Comparison of ENCODE assay signal across 18 cellular contexts in genomic region chr2:199950396-199950795, GRCh38. TPM values are rescaled to one million over a fixed set of nuclear protein-coding genes. Genes with fewer than 3 reads are reported as not detected.
A peak's percentile ranks its signal among the peaks of the same experiment; 100 is the strongest.
DNase-seq lines count a peak whose midpoint lies in the region; ATAC-seq, FAIRE-seq and TF ChIP-seq lines count a peak whose summit lies in the region.
"Had no signal": no experiment of that assay in that cellular context is flagged by ENCODE, and none has a peak within 500 bp of the region (broad histone marks: within the 10 kb centered on the region; RNA-seq: fewer than 3 reads in every experiment).

No MANE protein-coding gene starts in this region.

- ATAC-seq in A549 (no peak), WTC11 (no peak), GM21576 (IDR thresholded peaks at IDR 0.05; ENCODE audit: unreplicated experiment) (no peak)

- no peak overlapping the region for H3K4me2 ChIP-seq in A549

- TF ChIP-seq POLR2A in A549 (IDR thresholded peaks at IDR 0.05; ENCODE audit: low read length): 0 out of 2 replicates have a peak, but pooled peaks have one; percentile 16
- no peak for TF ChIP-seq POLR2A in suprapubic skin (IDR thresholded peaks at IDR 0.05)

- no peak for TF ChIP-seq RAD21 in A549 (conservative IDR thresholded peaks at IDR 0.05 in 1 of 2, IDR thresholded peaks at IDR 0.05 in 1 of 2)

- H3K9me3 Mint-ChIP-seq in activated CD4-positive, alpha-beta T cell treated with anti-CD3 and anti-CD28 coated beads, Interleukin-2, amount 10 ng/mL, durations not matched to agents 7 days and 5 days: no peaks in the 10 kb centered on the region
- H3K9me3 Mint-ChIP-seq in WTC11 (no peaks in the 10 kb centered on the region), neural crest cell (no peaks in the 10 kb centered on the region)
- H3K9me3 Mint-ChIP-seq: CD4-positive, CD25-positive, alpha-beta regulatory T cell; IgD-negative memory B cell had no signal

- CTCF ChIA-PET in activated CD4-positive, alpha-beta T cell treated with anti-CD3 and anti-CD28 coated beads, Interleukin-2, amount 10 ng/mL, durations not matched to agents 7 days and 5 days (lab: Charles Lee): interaction anchor here (0.8 to 2.1 kb wide), 2 partner anchors 10 to 23 kb away, joined by 3 to 8 read pairs; no protein-coding TSS in a partner anchor
- CTCF ChIA-PET in A549 (lab: Yijun Ruan, JAX) (interaction anchor here (2.3 kb wide), 1 partner anchor 10 kb away, joined by 7 read pairs; no protein-coding TSS in a partner anchor), WTC11 (lab: Charles Lee) (no interaction called here)

- H3K4me1 ChIP-seq in A549 (peaks cover 10% of the 10 kb centered on the region; the same call in 2 of the 3 replicates), suprapubic skin (peaks cover 15% of the 10 kb centered on the region)
- H3K4me1 ChIP-seq: BE2C had no signal

- TF ChIP-seq EP300 in A549 (IDR thresholded peaks at IDR 0.05) (no peak), suprapubic skin (IDR thresholded peaks at IDR 0.05) (no peak)

- H3K27ac ChIP-seq in A549 (no peak overlapping the region), suprapubic skin (no peak overlapping the region)

- no peak overlapping the region for H3K4me3 Mint-ChIP-seq in activated CD4-positive, alpha-beta T cell treated with anti-CD3 and anti-CD28 coated beads, Interleukin-2, amount 10 ng/mL, durations not matched to agents 7 days and 5 days
- H3K4me3 Mint-ChIP-seq in WTC11 (no peak overlapping the region), neural crest cell (peak overlapping the region; percentile 21)

- WGBS in A549 (ENCODE audit: missing lambda C conversion rate): 94% methylated on average over 5 of the region's 5 CpGs
- WGBS in suprapubic skin: 94% methylated on average over 5 of the region's 5 CpGs

- FAIRE-seq in A549 (lab: Jason Lieb, UNC): no peak
- FAIRE-seq: G401.6 had no signal

- peaks cover 59% of the 10 kb centered on the region for H3K4me1 Mint-ChIP-seq in activated CD4-positive, alpha-beta T cell treated with anti-CD3 and anti-CD28 coated beads, Interleukin-2, amount 10 ng/mL, durations not matched to agents 7 days and 5 days
- H3K4me1 Mint-ChIP-seq in WTC11 (peaks cover 9% of the 10 kb centered on the region), neural crest cell (peaks cover 19% of the 10 kb centered on the region)

- H3K36me3 ChIP-seq in suprapubic skin: peaks cover 27% of the 10 kb centered on the region

- H3K9me3 ChIP-seq in A549: no peaks in the 10 kb centered on the region
- H3K9me3 ChIP-seq in suprapubic skin: no peaks in the 10 kb centered on the region
- H3K9me3 ChIP-seq: BE2C, Caco-2 had no signal

- peak overlapping the region; percentile 33 for H3K27ac Mint-ChIP-seq in activated CD4-positive, alpha-beta T cell treated with anti-CD3 and anti-CD28 coated beads, Interleukin-2, amount 10 ng/mL, durations not matched to agents 7 days and 5 days
- H3K27ac Mint-ChIP-seq in WTC11 (peak overlapping the region; percentile 53; the same call in 1 of the 2 replicates), neural crest cell (ENCODE audit: unreplicated experiment) (peak overlapping the region; percentile 13)
- H3K27ac Mint-ChIP-seq: IgD-negative memory B cell had no signal

- no peak overlapping the region for H3K4me3 ChIP-seq in A549
- no peak overlapping the region for H3K4me3 ChIP-seq in suprapubic skin

- TF ChIP-seq CTCF in A549 (IDR thresholded peaks at IDR 0.05) (no peak), WTC11 (IDR thresholded peaks at IDR 0.05) (no peak), neural crest cell (conservative IDR thresholded peaks at IDR 0.05) (no peak), suprapubic skin (IDR thresholded peaks at IDR 0.05) (no peak)

- no peaks in the 10 kb centered on the region for H3K27me3 Mint-ChIP-seq in activated CD4-positive, alpha-beta T cell treated with anti-CD3 and anti-CD28 coated beads, Interleukin-2, amount 10 ng/mL, durations not matched to agents 7 days and 5 days
- H3K27me3 Mint-ChIP-seq in WTC11 (ENCODE audit: low read depth): no peaks in the 10 kb centered on the region
- no peaks in the 10 kb centered on the region for H3K27me3 Mint-ChIP-seq in neural crest cell (ENCODE audit: low read depth)
- H3K27me3 Mint-ChIP-seq: CD4-positive, CD25-positive, alpha-beta regulatory T cell; IgD-negative memory B cell had no signal

- DNase-seq in activated CD4-positive, alpha-beta T cell treated with anti-CD3 and anti-CD28 coated beads, Interleukin-2, amount 10 ng/mL, durations not matched to agents 7 days and 5 days: no peak
- no peak for DNase-seq in activated CD4-positive, alpha-beta T cell treated with anti-CD3 and anti-CD28 coated beads for 1 hour
- no peak for DNase-seq in A549 (ENCODE audit: low read depth in 1 of 2, low spot score in 1 of 2)
- DNase-seq in WTC11 (ENCODE audit: low spot score): no peak
- no peak for DNase-seq in neural crest cell (ENCODE audit: low read depth, low spot score)
- DNase-seq in suprapubic skin (ENCODE audit: low spot score in 2 of 2): no peak
- DNase-seq: BE2C, Caco-2, H7, Karpas-422, NCI-H1417 treated with DMSO at 0.1 percent for 48 hours, NCI-H1930, NCI-H226, NCI-H524 had no signal

- POLR2A ChIA-PET in activated CD4-positive, alpha-beta T cell treated with anti-CD3 and anti-CD28 coated beads, Interleukin-2, amount 10 ng/mL, durations not matched to agents 7 days and 5 days (lab: Charles Lee): no interaction called here
- POLR2A ChIA-PET in A549 (lab: Yijun Ruan, JAX) (no interaction called here), WTC11 (lab: Charles Lee) (no interaction called here)

- no peaks in the 10 kb centered on the region for H3K27me3 ChIP-seq in suprapubic skin
- H3K27me3 ChIP-seq: BE2C had no signal

- H3K36me3 Mint-ChIP-seq in activated CD4-positive, alpha-beta T cell treated with anti-CD3 and anti-CD28 coated beads, Interleukin-2, amount 10 ng/mL, durations not matched to agents 7 days and 5 days (ENCODE audit: low read depth): peaks cover 23% of the 10 kb centered on the region
- H3K36me3 Mint-ChIP-seq in WTC11 (peaks cover 28% of the 10 kb centered on the region), neural crest cell (ENCODE audit: low read depth) (no peaks in the 10 kb centered on the region)
- H3K36me3 Mint-ChIP-seq: IgD-negative memory B cell had no signal

TF ChIP-seq in A549, 52 proteins besides CTCF, POLR2A, EP300 and RAD21 (continues in another document):
- TF ChIP-seq RCOR1 (IDR thresholded peaks at IDR 0.05; ENCODE audit: low read depth, low read length) (no peak), MAZ (IDR thresholded peaks at IDR 0.05; ENCODE audit: borderline replicate concordance, low read depth, low read length) (no peak), KDM1A (IDR thresholded peaks at IDR 0.05; ENCODE audit: low read depth) (no peak), GATA3 (IDR thresholded peaks at IDR 0.05; ENCODE audit: borderline replicate concordance) (no peak), CHD4 (IDR thresholded peaks at IDR 0.05; ENCODE audit: borderline replicate concordance) (no peak), NPAS2 (CRISPR knock-in tag; IDR thresholded peaks at IDR 0.05; ENCODE audit: borderline replicate concordance) (no peak), HOXB5 (CRISPR knock-in tag; IDR thresholded peaks at IDR 0.05) (no peak), CBX2 (IDR thresholded peaks at IDR 0.05; ENCODE audit: borderline replicate concordance, low read depth) (no peak)

TF ChIP-seq in WTC11, 78 proteins besides CTCF, POLR2A, EP300 and RAD21 (continues in another document):
- TF ChIP-seq RORB (CRISPR knock-in tag; IDR thresholded peaks at IDR 0.05) (no peak), OVOL2 (CRISPR knock-in tag; IDR thresholded peaks at IDR 0.05; ENCODE audit: borderline replicate concordance) (no peak), TP53 (CRISPR knock-in tag; IDR thresholded peaks at IDR 0.05) (no peak)

RNA-seq across cellular contexts. Expression of gene TYW5, which starts 4.9 kb away (rescaled TPM):
- 1 to 10 TPM; 7.9 to 8.5 TPM for total RNA-seq in activated CD4-positive, alpha-beta T cell treated with anti-CD3 and anti-CD28 coated beads, Interleukin-2, amount 10 ng/mL, durations not matched to agents 7 days and 5 days
- polyA plus RNA-seq in A549 (2011; rRNA removed) (10.1 and 15.2 TPM in 2 replicates), A549 (2017; fragmentation: RNase III; extraction: RNeasy Plus Mini Kit Qiagen cat#74134 plus additional on column Dnase treatment) (7.8 to 9.0 TPM (median 8.2 TPM) in 3 replicates)
- polyA plus RNA-seq in A549 (2012; cell fraction: cytosol; rRNA removed): 2.9 and 3.1 TPM in 2 replicates
- polyA plus RNA-seq in A549 (2012; cell fraction: nucleus; rRNA removed): 2.4 and 4.4 TPM in 2 replicates
- polyA minus RNA-seq in A549 (2011; rRNA and poly(A)+ RNA removed): 4.7 and 4.9 TPM in 2 replicates
- total RNA-seq in WTC11 (2021) (13.5 to 15.2 TPM (median 13.8 TPM) in 3 replicates), neural crest cell (10.6 TPM in 2 replicates), suprapubic skin (10 to 100 TPM in 1 of 4 donors, 1 to 10 TPM in 3; 3.9 to 18.0 (median 5.1) TPM)

RNA-seq across cellular contexts. Expression of gene MAIP1, which starts 5.0 kb away (rescaled TPM):
- 10 to 100 TPM; 20.6 to 20.7 TPM for total RNA-seq in activated CD4-positive, alpha-beta T cell treated with anti-CD3 and anti-CD28 coated beads, Interleukin-2, amount 10 ng/mL, durations not matched to agents 7 days and 5 days
- polyA plus RNA-seq in A549 (2011; rRNA removed) (36.0 and 36.9 TPM in 2 replicates), A549 (2017; fragmentation: RNase III; extraction: RNeasy Plus Mini Kit Qiagen cat#74134 plus additional on column Dnase treatment) (50.4 to 51.8 TPM (median 50.9 TPM) in 3 replicates)
- polyA plus RNA-seq in A549 (2012; cell fraction: cytosol; rRNA removed): 26.7 and 39.8 TPM in 2 replicates
- polyA plus RNA-seq in A549 (2012; cell fraction: nucleus; rRNA removed): 12.5 and 25.5 TPM in 2 replicates
- polyA minus RNA-seq in A549 (2011; rRNA and poly(A)+ RNA removed): 12.7 and 15.1 TPM in 2 replicates
- total RNA-seq in WTC11 (2021) (25.0 to 29.3 TPM (median 27.0 TPM) in 3 replicates), neural crest cell (23.1 and 24.2 TPM in 2 replicates), suprapubic skin (10 to 100 TPM; 24.5 to 36.0 (median 25.5) TPM)

RNA-seq across cellular contexts. Expression of gene C2orf69, which starts 39.3 kb away (rescaled TPM):
- 10 to 100 TPM; 18.0 to 18.4 TPM for total RNA-seq in activated CD4-positive, alpha-beta T cell treated with anti-CD3 and anti-CD28 coated beads, Interleukin-2, amount 10 ng/mL, durations not matched to agents 7 days and 5 days
- 6.4 and 9.3 TPM in 2 replicates for polyA plus RNA-seq in A549 (2011; rRNA removed)
- 2.1 and 3.5 TPM in 2 replicates for polyA plus RNA-seq in A549 (2012; cell fraction: cytosol; rRNA removed)
- polyA plus RNA-seq in A549 (2012; cell fraction: nucleus; rRNA removed): 1.6 and 4.0 TPM in 2 replicates
- polyA plus RNA-seq in A549 (2017; fragmentation: RNase III; extraction: RNeasy Plus Mini Kit Qiagen cat#74134 plus additional on column Dnase treatment): 9.2 to 9.9 TPM (median 9.4 TPM) in 3 replicates
- polyA minus RNA-seq in A549 (2011; rRNA and poly(A)+ RNA removed): 2.7 and 3.1 TPM in 2 replicates
- 25.8 to 29.9 TPM (median 26.5 TPM) in 3 replicates for total RNA-seq in WTC11 (2021)
- total RNA-seq in neural crest cell: 16.2 and 18.0 TPM in 2 replicates
- total RNA-seq in suprapubic skin: 10 to 100 TPM; 10.9 to 15.5 (median 11.7) TPM
